ENCODE assay signal across 13 cellular contexts in the genomic region with DNA sequence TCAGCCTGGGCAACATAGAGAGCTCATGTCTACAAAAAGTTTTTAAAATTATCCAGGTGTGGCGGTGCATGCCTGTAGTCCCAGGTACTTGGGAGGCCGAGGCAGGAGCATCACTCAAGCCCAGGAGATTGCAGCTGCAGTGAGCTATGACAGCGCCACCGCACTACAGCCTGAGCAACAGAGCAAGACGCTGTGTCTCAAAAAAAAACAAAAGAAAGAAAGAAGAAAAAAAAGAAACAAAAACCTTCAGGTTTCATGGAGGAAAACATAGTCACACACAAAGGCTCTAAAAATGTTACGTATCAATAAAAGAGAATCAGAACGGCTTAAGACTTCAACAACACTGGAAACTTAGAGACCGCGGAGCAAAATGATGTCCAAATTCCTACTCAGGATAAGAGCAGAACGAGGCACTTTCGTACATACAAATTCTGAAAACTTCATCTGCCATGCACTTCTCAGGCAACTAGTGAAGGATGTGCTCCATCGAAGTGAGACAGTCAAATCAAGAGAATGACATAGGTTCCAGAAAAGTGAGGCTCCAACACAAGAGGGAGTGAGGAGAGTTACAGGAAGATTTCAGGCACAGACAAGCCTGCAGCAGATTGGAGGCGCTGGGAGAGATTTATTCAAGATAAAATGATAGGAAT. TPM values are rescaled to one million over a fixed set of nuclear protein-coding genes. Genes with fewer than 3 reads are reported as not detected.
DNase-seq lines count a peak whose midpoint lies in the region; ATAC-seq and TF ChIP-seq lines count a peak whose summit lies in the region.
"Had no signal": no experiment of that assay in that cellular context is flagged by ENCODE, and none has a peak within 500 bp of the region (broad histone marks: within the 10 kb centered on the region; RNA-seq: fewer than 3 reads in every experiment).

No MANE protein-coding gene starts in this region.

- intact Hi-C loops in activated B cell treated with CpG ODN at 0.5 μM for 24 hours (cut with micrococcal nuclease): loop anchor here (10.0 kb wide), 1 partner anchor 1906 kb away; the partner anchor contains the start of gene HDAC4

- TF ChIP-seq CTCF in GM12864 (IDR thresholded peaks at IDR 0.05; ENCODE audit: low read depth, low read length, missing control alignments) (no peak), activated B cell treated with CpG ODN at 0.5 μM for 24 hours (IDR thresholded peaks at IDR 0.05) (no peak)

- H3K4me1 ChIP-seq in BLaER1: peaks cover 79% of the 10 kb centered on the region
- H3K4me1 ChIP-seq: prostate gland had no signal

- peak overlapping the region; percentile 78 for H3K4me2 ChIP-seq in BLaER1

- H3K27ac Mint-ChIP-seq in activated B cell treated with CpG ODN at 0.5 μM for 24 hours (peak overlapping the region; percentile 47), memory B cell (peak overlapping the region; percentile 72)

- peaks cover 6% of the 10 kb centered on the region for H3K36me3 Mint-ChIP-seq in activated B cell treated with CpG ODN at 0.5 μM for 24 hours (ENCODE audit: low read depth)
- peaks cover 1% of the 10 kb centered on the region for H3K36me3 Mint-ChIP-seq in memory B cell

- peaks cover 65% of the 10 kb centered on the region for H3K4me1 Mint-ChIP-seq in activated B cell treated with CpG ODN at 0.5 μM for 24 hours
- peaks cover 43% of the 10 kb centered on the region for H3K4me1 Mint-ChIP-seq in memory B cell

- H3K27me3 Mint-ChIP-seq in activated B cell treated with CpG ODN at 0.5 μM for 24 hours (no peaks in the 10 kb centered on the region), memory B cell (no peaks in the 10 kb centered on the region)

- H3K9me3 ChIP-seq in BLaER1: no peaks in the 10 kb centered on the region
- H3K9me3 ChIP-seq: prostate gland, stomach had no signal

- peak overlapping the region; percentile 60; the same call in 1 of the 2 replicates for H3K9ac ChIP-seq in BLaER1

- H3K4me3 Mint-ChIP-seq in activated B cell treated with CpG ODN at 0.5 μM for 24 hours: peak overlapping the region; percentile 57
- H3K4me3 Mint-ChIP-seq in memory B cell: peak overlapping the region; percentile 62

- peaks cover 41% of the 10 kb centered on the region for H4K20me1 ChIP-seq in BLaER1

- POLR2A ChIA-PET in activated B cell treated with CpG ODN at 0.5 μM for 24 hours (lab: Charles Lee): interaction anchor here (0.6 kb wide), 1 partner anchor 149 kb away, joined by 5 read pairs; no protein-coding TSS in a partner anchor

- H3K36me3 ChIP-seq in BLaER1: 0 out of 2 replicates have a peak, but pooled peaks cover 3% of the 10 kb centered on the region
- H3K36me3 ChIP-seq: prostate gland had no signal

- no peaks in the 10 kb centered on the region for H3K9me3 Mint-ChIP-seq in activated B cell treated with CpG ODN at 0.5 μM for 24 hours
- H3K9me3 Mint-ChIP-seq in memory B cell: no peaks in the 10 kb centered on the region
- H3K9me3 Mint-ChIP-seq: activated T-cell treated with anti-CD3 and anti-CD28 coated beads, Interleukin-2, amount 50 U/mL, for 4 hours had no signal

- H3K27me3 ChIP-seq in BLaER1: no peaks in the 10 kb centered on the region
- H3K27me3 ChIP-seq: stomach had no signal

- CTCF ChIA-PET in activated B cell treated with CpG ODN at 0.5 μM for 24 hours (lab: Charles Lee): interaction anchor here (0.5 kb wide), 1 partner anchor 54 kb away, joined by 3 read pairs; no protein-coding TSS in a partner anchor

- DNase-seq in GM12864 (ENCODE audit: low read depth) (no peak), activated B cell treated with CpG ODN at 0.5 μM for 24 hours (no peak), memory B cell (ENCODE audit: low spot score in 2 of 2) (no peak), NK-92 (lab: John Stamatoyannopoulos, UW; ENCODE audit: unreplicated experiment) (no peak), DMS79 treated with DMSO at 0.1 percent for 48 hours (lab: John Stamatoyannopoulos, UW) (no peak), NCI-H446 (lab: John Stamatoyannopoulos, UW) (no peak)
- DNase-seq: activated T-cell treated with anti-CD3 and anti-CD28 coated beads, Interleukin-2, amount 50 U/mL, for 4 hours; NCI-H226; stomach had no signal

- H3K4me3 ChIP-seq in BLaER1: peak overlapping the region; percentile 31; the same call in 1 of the 2 replicates
- peak overlapping the region; percentile 48 for H3K4me3 ChIP-seq in GM12864 (ENCODE audit: low read depth, low read length)
- H3K4me3 ChIP-seq: prostate gland, stomach had no signal

- ATAC-seq in activated B cell treated with CpG ODN at 0.5 μM for 24 hours (ENCODE audit: low read depth) (no peak), memory B cell (ENCODE audit: low read depth) (no peak), GM18498 (IDR thresholded peaks at IDR 0.05; ENCODE audit: unreplicated experiment) (no peak)
- ATAC-seq: activated T-cell treated with anti-CD3 and anti-CD28 coated beads, Interleukin-2, amount 50 U/mL, for 4 hours had no signal

- H3K27ac ChIP-seq in BLaER1: peak overlapping the region; percentile 50; the same call in 1 of the 2 replicates
- H3K27ac ChIP-seq: C4-2B, prostate gland had no signal

RNA-seq across cellular contexts. Expression of gene HDLBP, which starts 4.4 kb away (rescaled TPM):
- 158 and 168 TPM in 2 replicates for total RNA-seq in activated B cell treated with CpG ODN at 0.5 μM for 24 hours

RNA-seq across cellular contexts. Expression of gene SEPTIN2, which starts 4.7 kb away (rescaled TPM):
- 238 and 251 TPM in 2 replicates for total RNA-seq in activated B cell treated with CpG ODN at 0.5 μM for 24 hours

RNA-seq across cellular contexts. Expression of gene FARP2, which starts 45.0 kb away (rescaled TPM):
- total RNA-seq in activated B cell treated with CpG ODN at 0.5 μM for 24 hours: 74.7 and 91.2 TPM in 2 replicates
